Comparison of ENCODE assay signal across 20 cellular contexts in genomic region chr4:142493255-142493976, GRCh38.
"Had no signal": no experiment of that assay in that cellular context is flagged by ENCODE, and none has a peak within 500 bp of the region (broad histone marks: within the 10 kb centered on the region; RNA-seq: fewer than 3 reads in every experiment).

No MANE protein-coding gene starts in this region.

- H3K27me3 Mint-ChIP-seq: activated CD4-positive, alpha-beta memory T cell treated with anti-CD3 and anti-CD28 coated beads, Interleukin-2, amount 10 ng/mL, durations not matched to agents 7 days and 5 days; natural killer cell treated with Interleukin-12 subunit alpha and Interleukin-12 subunit beta and Interleukin-15 and Interleukin-18, amount 100 ng/mL, for 72 hours had no signal

- H3K4me1 ChIP-seq: tibial artery, uterus had no signal

- H3K36me3 ChIP-seq: brain microvascular endothelial cell, tibial artery, uterus had no signal

- H3K36me3 Mint-ChIP-seq: natural killer cell treated with Interleukin-12 subunit alpha and Interleukin-12 subunit beta and Interleukin-15 and Interleukin-18, amount 100 ng/mL, for 72 hours had no signal

- H3K27ac Mint-ChIP-seq: activated CD4-positive, alpha-beta memory T cell treated with anti-CD3 and anti-CD28 coated beads, Interleukin-2, amount 10 ng/mL, durations not matched to agents 7 days and 5 days; activated naive CD4-positive, alpha-beta T cell treated with anti-CD3 and anti-CD28 coated beads, Interleukin-2, amount 50 U/mL, for 72 hours; natural killer cell treated with Interleukin-12 subunit alpha and Interleukin-12 subunit beta and Interleukin-15 and Interleukin-18, amount 100 ng/mL, for 72 hours had no signal

- H3K27ac ChIP-seq: brain microvascular endothelial cell, tibial artery, uterus had no signal

- H3K4me3 ChIP-seq: tibial artery, uterus had no signal

- H3K9me3 ChIP-seq: tibial artery, uterus had no signal

- DNase-seq: activated CD4-positive, alpha-beta memory T cell treated with anti-CD3 and anti-CD28 coated beads, Interleukin-2, amount 10 ng/mL, durations not matched to agents 7 days and 5 days; activated CD4-positive, alpha-beta T cell treated with anti-CD3 and anti-CD28 coated beads for 4 hours; activated effector memory CD4-positive, alpha-beta T cell treated with Interleukin-2 at 50 U/mL for 16 hours; activated T-cell treated with anti-CD3 and anti-CD28 coated beads, Interleukin-2, amount 50 U/mL, for 4 hours; amniotic stem cell; brain microvascular endothelial cell; erythroblast; glutamatergic neuron; left ventricle myocardium superior; mesenchymal stem cell; nucleus accumbens; posterior cingulate gyrus; retina; stimulated activated CD4-positive, alpha-beta T cell treated with anti-CD3 and anti-CD28 coated beads, Interleukin-2, amount 100 ng/mL, for 48 hours; stimulated activated naive CD4-positive, alpha-beta T cell; T-helper 2 cell; tibial artery; uterus had no signal

- H3K27me3 ChIP-seq: brain microvascular endothelial cell, tibial artery, uterus had no signal

- ATAC-seq: activated naive CD4-positive, alpha-beta T cell treated with anti-CD3 and anti-CD28 coated beads, Interleukin-2, amount 50 U/mL, for 72 hours; activated T-cell treated with anti-CD3 and anti-CD28 coated beads, Interleukin-2, amount 50 U/mL, for 4 hours; left ventricle myocardium superior had no signal

- H3K4me3 Mint-ChIP-seq: activated CD4-positive, alpha-beta memory T cell treated with anti-CD3 and anti-CD28 coated beads, Interleukin-2, amount 10 ng/mL, durations not matched to agents 7 days and 5 days; activated T-cell treated with anti-CD3 and anti-CD28 coated beads, Interleukin-2, amount 50 U/mL, for 4 hours; natural killer cell treated with Interleukin-12 subunit alpha and Interleukin-12 subunit beta and Interleukin-15 and Interleukin-18, amount 100 ng/mL, for 72 hours had no signal

- H3K4me1 Mint-ChIP-seq: activated CD4-positive, alpha-beta memory T cell treated with anti-CD3 and anti-CD28 coated beads, Interleukin-2, amount 10 ng/mL, durations not matched to agents 7 days and 5 days had no signal
